1 cellular context compared by ENCODE assay signal in genomic region chr14:23300687-23301223, GRCh38.
TF ChIP-seq lines count a peak whose summit lies in the region.

No MANE protein-coding gene starts in this region.

TF ChIP-seq in K562, 482 proteins besides CTCF, POLR2A, EP300 and RAD21 (continued from another document and continues in another):
- TF ChIP-seq, protein P1, sequence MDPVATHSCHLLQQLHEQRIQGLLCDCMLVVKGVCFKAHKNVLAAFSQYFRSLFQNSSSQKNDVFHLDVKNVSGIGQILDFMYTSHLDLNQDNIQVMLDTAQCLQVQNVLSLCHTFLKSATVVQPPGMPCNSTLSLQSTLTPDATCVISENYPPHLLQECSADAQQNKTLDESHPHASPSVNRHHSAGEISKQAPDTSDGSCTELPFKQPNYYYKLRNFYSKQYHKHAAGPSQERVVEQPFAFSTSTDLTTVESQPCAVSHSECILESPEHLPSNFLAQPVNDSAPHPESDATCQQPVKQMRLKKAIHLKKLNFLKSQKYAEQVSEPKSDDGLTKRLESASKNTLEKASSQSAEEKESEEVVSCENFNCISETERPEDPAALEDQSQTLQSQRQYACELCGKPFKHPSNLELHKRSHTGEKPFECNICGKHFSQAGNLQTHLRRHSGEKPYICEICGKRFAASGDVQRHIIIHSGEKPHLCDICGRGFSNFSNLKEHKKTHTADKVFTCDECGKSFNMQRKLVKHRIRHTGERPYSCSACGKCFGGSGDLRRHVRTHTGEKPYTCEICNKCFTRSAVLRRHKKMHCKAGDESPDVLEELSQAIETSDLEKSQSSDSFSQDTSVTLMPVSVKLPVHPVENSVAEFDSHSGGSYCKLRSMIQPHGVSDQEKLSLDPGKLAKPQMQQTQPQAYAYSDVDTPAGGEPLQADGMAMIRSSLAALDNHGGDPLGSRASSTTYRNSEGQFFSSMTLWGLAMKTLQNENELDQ (CRISPR knock-in tag; IDR thresholded peaks at IDR 0.05; ENCODE audit: borderline replicate concordance), result no peak
- no peak for TF ChIP-seq MEF2D (tag; conservative IDR thresholded peaks at IDR 0.05; ENCODE audit: low read depth)
- no peak for TF ChIP-seq ZNF780A (CRISPR knock-in tag; IDR thresholded peaks at IDR 0.05)
- no peak for TF ChIP-seq HNRNPUL1 (IDR thresholded peaks at IDR 0.05; ENCODE audit: low read length)
- TF ChIP-seq DNMT1 (IDR thresholded peaks at IDR 0.05), result no peak
- TF ChIP-seq ZNF445 (CRISPR knock-in tag; IDR thresholded peaks at IDR 0.05; ENCODE audit: low read depth), result no peak
- no peak for TF ChIP-seq ASH1L (IDR thresholded peaks at IDR 0.05; ENCODE audit: borderline replicate concordance, low read depth, partially characterized antibody)
- no peak for TF ChIP-seq ERF (CRISPR knock-in tag; IDR thresholded peaks at IDR 0.05)
- no peak for TF ChIP-seq ZNF274 (IDR thresholded peaks at IDR 0.05; ENCODE audit: borderline replicate concordance, low read depth, low read length)
- no peak for TF ChIP-seq ZBTB34 (CRISPR knock-in tag; IDR thresholded peaks at IDR 0.05)
- TF ChIP-seq ESRRA (IDR thresholded peaks at IDR 0.05; ENCODE audit: borderline replicate concordance, low read depth), result no peak
- TF ChIP-seq ATF1 (CRISPR knock-in tag; IDR thresholded peaks at IDR 0.05), result no peak
- TF ChIP-seq ATF1 (tag; IDR thresholded peaks at IDR 0.05), result no peak
- no peak for TF ChIP-seq POLR2B (IDR thresholded peaks at IDR 0.05; ENCODE audit: low read depth, partially characterized antibody)
- TF ChIP-seq ZNF583 (CRISPR knock-in tag; IDR thresholded peaks at IDR 0.05), result 0 out of 2 replicates have a peak, but pooled peaks have one; percentile 54
- TF ChIP-seq SRSF9 (IDR thresholded peaks at IDR 0.05; ENCODE audit: borderline replicate concordance, low read depth, low read length), result no peak
- TF ChIP-seq ZNF3 (CRISPR knock-in tag; IDR thresholded peaks at IDR 0.05), result no peak
- TF ChIP-seq JUND (IDR thresholded peaks at IDR 0.05; ENCODE audit: borderline replicate concordance, low read depth, low read length), result no peak
- TF ChIP-seq JUND (tag; IDR thresholded peaks at IDR 0.05; ENCODE audit: borderline replicate concordance, low read depth, low read length), result no peak
- TF ChIP-seq, protein P2, sequence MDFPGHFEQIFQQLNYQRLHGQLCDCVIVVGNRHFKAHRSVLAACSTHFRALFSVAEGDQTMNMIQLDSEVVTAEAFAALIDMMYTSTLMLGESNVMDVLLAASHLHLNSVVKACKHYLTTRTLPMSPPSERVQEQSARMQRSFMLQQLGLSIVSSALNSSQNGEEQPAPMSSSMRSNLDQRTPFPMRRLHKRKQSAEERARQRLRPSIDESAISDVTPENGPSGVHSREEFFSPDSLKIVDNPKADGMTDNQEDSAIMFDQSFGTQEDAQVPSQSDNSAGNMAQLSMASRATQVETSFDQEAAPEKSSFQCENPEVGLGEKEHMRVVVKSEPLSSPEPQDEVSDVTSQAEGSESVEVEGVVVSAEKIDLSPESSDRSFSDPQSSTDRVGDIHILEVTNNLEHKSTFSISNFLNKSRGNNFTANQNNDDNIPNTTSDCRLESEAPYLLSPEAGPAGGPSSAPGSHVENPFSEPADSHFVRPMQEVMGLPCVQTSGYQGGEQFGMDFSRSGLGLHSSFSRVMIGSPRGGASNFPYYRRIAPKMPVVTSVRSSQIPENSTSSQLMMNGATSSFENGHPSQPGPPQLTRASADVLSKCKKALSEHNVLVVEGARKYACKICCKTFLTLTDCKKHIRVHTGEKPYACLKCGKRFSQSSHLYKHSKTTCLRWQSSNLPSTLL (IDR thresholded peaks at IDR 0.05), result no peak
- TF ChIP-seq BHLHE40 (IDR thresholded peaks at IDR 0.05; ENCODE audit: low read length), result no peak
- no peak for TF ChIP-seq ZNF717 (CRISPR knock-in tag; IDR thresholded peaks at IDR 0.05)
- no peak for TF ChIP-seq ARID4B (CRISPR knock-in tag; IDR thresholded peaks at IDR 0.05)
- peak; percentile 16 to 24; a peak in 1 of 4 replicates for TF ChIP-seq MAZ (CRISPR knock-in tag; conservative IDR thresholded peaks at IDR 0.05 in 1 of 2, IDR thresholded peaks at IDR 0.05 in 1 of 2)
- TF ChIP-seq ZNF551 (CRISPR knock-in tag; IDR thresholded peaks at IDR 0.05), result no peak
- peak; percentile 63 for TF ChIP-seq SAP30 (IDR thresholded peaks at IDR 0.05; ENCODE audit: borderline replicate concordance, insufficient read depth, low read depth, low read length, poor library complexity, severe bottlenecking)
- TF ChIP-seq HMBOX1 (IDR thresholded peaks at IDR 0.05), result no peak
- TF ChIP-seq CBFA2T2 (conservative IDR thresholded peaks at IDR 0.05), result no peak
- TF ChIP-seq NCOR1 (IDR thresholded peaks at IDR 0.05), result no peak
- no peak for TF ChIP-seq ZNF41 (CRISPR knock-in tag; conservative IDR thresholded peaks at IDR 0.05)
- TF ChIP-seq ZNF354B (CRISPR knock-in tag; IDR thresholded peaks at IDR 0.05), result no peak
- TF ChIP-seq, protein P3, sequence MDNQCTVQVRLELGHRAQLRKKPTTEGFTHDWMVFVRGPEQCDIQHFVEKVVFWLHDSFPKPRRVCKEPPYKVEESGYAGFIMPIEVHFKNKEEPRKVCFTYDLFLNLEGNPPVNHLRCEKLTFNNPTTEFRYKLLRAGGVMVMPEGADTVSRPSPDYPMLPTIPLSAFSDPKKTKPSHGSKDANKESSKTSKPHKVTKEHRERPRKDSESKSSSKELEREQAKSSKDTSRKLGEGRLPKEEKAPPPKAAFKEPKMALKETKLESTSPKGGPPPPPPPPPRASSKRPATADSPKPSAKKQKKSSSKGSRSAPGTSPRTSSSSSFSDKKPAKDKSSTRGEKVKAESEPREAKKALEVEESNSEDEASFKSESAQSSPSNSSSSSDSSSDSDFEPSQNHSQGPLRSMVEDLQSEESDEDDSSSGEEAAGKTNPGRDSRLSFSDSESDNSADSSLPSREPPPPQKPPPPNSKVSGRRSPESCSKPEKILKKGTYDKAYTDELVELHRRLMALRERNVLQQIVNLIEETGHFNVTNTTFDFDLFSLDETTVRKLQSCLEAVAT (IDR thresholded peaks at IDR 0.05), result peak in 1 of 2 experiments; percentile 32; a peak in 1 of 4 replicates
- no peak for TF ChIP-seq ZSCAN29 (IDR thresholded peaks at IDR 0.05)
- TF ChIP-seq GTF2E2 (tag; IDR thresholded peaks at IDR 0.05), result no peak
- no peak for TF ChIP-seq COPS2 (conservative IDR thresholded peaks at IDR 0.05)
- no peak for TF ChIP-seq FOXJ2 (tag; IDR thresholded peaks at IDR 0.05)
- TF ChIP-seq, protein P4, sequence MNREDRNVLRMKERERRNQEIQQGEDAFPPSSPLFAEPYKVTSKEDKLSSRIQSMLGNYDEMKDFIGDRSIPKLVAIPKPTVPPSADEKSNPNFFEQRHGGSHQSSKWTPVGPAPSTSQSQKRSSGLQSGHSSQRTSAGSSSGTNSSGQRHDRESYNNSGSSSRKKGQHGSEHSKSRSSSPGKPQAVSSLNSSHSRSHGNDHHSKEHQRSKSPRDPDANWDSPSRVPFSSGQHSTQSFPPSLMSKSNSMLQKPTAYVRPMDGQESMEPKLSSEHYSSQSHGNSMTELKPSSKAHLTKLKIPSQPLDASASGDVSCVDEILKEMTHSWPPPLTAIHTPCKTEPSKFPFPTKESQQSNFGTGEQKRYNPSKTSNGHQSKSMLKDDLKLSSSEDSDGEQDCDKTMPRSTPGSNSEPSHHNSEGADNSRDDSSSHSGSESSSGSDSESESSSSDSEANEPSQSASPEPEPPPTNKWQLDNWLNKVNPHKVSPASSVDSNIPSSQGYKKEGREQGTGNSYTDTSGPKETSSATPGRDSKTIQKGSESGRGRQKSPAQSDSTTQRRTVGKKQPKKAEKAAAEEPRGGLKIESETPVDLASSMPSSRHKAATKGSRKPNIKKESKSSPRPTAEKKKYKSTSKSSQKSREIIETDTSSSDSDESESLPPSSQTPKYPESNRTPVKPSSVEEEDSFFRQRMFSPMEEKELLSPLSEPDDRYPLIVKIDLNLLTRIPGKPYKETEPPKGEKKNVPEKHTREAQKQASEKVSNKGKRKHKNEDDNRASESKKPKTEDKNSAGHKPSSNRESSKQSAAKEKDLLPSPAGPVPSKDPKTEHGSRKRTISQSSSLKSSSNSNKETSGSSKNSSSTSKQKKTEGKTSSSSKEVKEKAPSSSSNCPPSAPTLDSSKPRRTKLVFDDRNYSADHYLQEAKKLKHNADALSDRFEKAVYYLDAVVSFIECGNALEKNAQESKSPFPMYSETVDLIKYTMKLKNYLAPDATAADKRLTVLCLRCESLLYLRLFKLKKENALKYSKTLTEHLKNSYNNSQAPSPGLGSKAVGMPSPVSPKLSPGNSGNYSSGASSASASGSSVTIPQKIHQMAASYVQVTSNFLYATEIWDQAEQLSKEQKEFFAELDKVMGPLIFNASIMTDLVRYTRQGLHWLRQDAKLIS (CRISPR knock-in tag; IDR thresholded peaks at IDR 0.05), result no peak
- peak; percentile 36; the same call in 1 of the 2 replicates for TF ChIP-seq CTBP1 (IDR thresholded peaks at IDR 0.05; ENCODE audit: borderline replicate concordance)
- TF ChIP-seq MTF1 (CRISPR knock-in tag; IDR thresholded peaks at IDR 0.05; ENCODE audit: borderline replicate concordance), result no peak
- TF ChIP-seq SMAD1 (IDR thresholded peaks at IDR 0.05; ENCODE audit: low read depth, low read length, partially characterized antibody), result no peak
- 0 out of 2 replicates have a peak, but pooled peaks have one; percentile 10 for TF ChIP-seq KAT7 (CRISPR knock-in tag; IDR thresholded peaks at IDR 0.05; ENCODE audit: borderline replicate concordance)
- no peak for TF ChIP-seq ZNF347 (CRISPR knock-in tag; IDR thresholded peaks at IDR 0.05; ENCODE audit: low read depth)
- no peak for TF ChIP-seq MTA2 (IDR thresholded peaks at IDR 0.05; ENCODE audit: low read depth)
- TF ChIP-seq, protein P5, sequence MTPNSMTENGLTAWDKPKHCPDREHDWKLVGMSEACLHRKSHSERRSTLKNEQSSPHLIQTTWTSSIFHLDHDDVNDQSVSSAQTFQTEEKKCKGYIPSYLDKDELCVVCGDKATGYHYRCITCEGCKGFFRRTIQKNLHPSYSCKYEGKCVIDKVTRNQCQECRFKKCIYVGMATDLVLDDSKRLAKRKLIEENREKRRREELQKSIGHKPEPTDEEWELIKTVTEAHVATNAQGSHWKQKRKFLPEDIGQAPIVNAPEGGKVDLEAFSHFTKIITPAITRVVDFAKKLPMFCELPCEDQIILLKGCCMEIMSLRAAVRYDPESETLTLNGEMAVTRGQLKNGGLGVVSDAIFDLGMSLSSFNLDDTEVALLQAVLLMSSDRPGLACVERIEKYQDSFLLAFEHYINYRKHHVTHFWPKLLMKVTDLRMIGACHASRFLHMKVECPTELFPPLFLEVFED (CRISPR knock-in tag; conservative IDR thresholded peaks at IDR 0.05), result no peak
- no peak for TF ChIP-seq ZNF146 (CRISPR knock-in tag; IDR thresholded peaks at IDR 0.05; ENCODE audit: unreplicated experiment)
- no peak for TF ChIP-seq ETS2 (tag; IDR thresholded peaks at IDR 0.05; ENCODE audit: borderline replicate concordance, poor library complexity, severe bottlenecking)
- TF ChIP-seq SUPT5H (IDR thresholded peaks at IDR 0.05), result 0 out of 2 replicates have a peak, but pooled peaks have one; percentile 21
- TF ChIP-seq PRPF4 (IDR thresholded peaks at IDR 0.05; ENCODE audit: insufficient read depth, low read depth, low read length, poor library complexity, severe bottlenecking), result no peak
- TF ChIP-seq CHCHD3 (CRISPR knock-in tag; IDR thresholded peaks at IDR 0.05), result no peak
- no peak for TF ChIP-seq ZBED1 (IDR thresholded peaks at IDR 0.05)
- no peak for TF ChIP-seq NBN (IDR thresholded peaks at IDR 0.05; ENCODE audit: low read depth)
- TF ChIP-seq ZNF511 (CRISPR knock-in tag; IDR thresholded peaks at IDR 0.05), result no peak
- no peak for TF ChIP-seq NFYB (IDR thresholded peaks at IDR 0.05; ENCODE audit: extremely low read depth, insufficient read length)
